8 cellular contexts compared by ENCODE assay signal in genomic region chr17:42675984-42676423, GRCh38. TPM values are rescaled to one million over a fixed set of nuclear protein-coding genes. Genes with fewer than 3 reads are reported as not detected.
DNase-seq lines count a peak whose midpoint lies in the region; ATAC-seq and TF ChIP-seq lines count a peak whose summit lies in the region.

No MANE protein-coding gene starts in this region.

- intact Hi-C loops in activated CD4-positive, alpha-beta memory T cell treated with anti-CD3 and anti-CD28 coated beads for 36 hours (cut with micrococcal nuclease) = loop anchor here (5.0 to 10.0 kb wide), 2 partner anchors 139 to 391 kb away; partner anchors contain the start of genes NAGLU and STAT5A

- no peaks in the 10 kb centered on the region for H3K36me3 Mint-ChIP-seq in activated CD4-positive, alpha-beta memory T cell treated with anti-CD3 and anti-CD28 coated beads for 36 hours

- POLR2A ChIA-PET in activated CD4-positive, alpha-beta memory T cell treated with anti-CD3 and anti-CD28 coated beads for 36 hours (lab: Charles Lee) = interaction anchor here (0.6 to 0.9 kb wide), 2 partner anchors 9 to 482 kb away, joined by 3 to 5 read pairs; no protein-coding TSS in a partner anchor

- peak; percentile 31 to 49 for TF ChIP-seq POLR2A in gastroesophageal sphincter (IDR thresholded peaks at IDR 0.05)

- peaks cover 34% of the 10 kb centered on the region for H3K79me2 ChIP-seq in osteoblast (ENCODE audit: insufficient read depth, low read length)

- peaks cover 24% of the 10 kb centered on the region for H3K36me3 ChIP-seq in BLaER1
- peaks cover 0 to 28% of the 10 kb centered on the region in 2 donors for H3K36me3 ChIP-seq in gastroesophageal sphincter
- peaks cover 26% of the 10 kb centered on the region for H3K36me3 ChIP-seq in osteoblast (ENCODE audit: insufficient read depth, low read length)

- H2AFZ ChIP-seq in osteoblast (ENCODE audit: low read length) = peak overlapping the region; percentile 70

- H3K4me3 ChIP-seq in BLaER1 = peak overlapping the region; percentile 83
- H3K4me3 ChIP-seq in HFF-Myc (replicated peaks; ENCODE audit: low read depth, low read length) = peak overlapping the region; percentile 63
- peak overlapping the region; percentile 77 to 81 for H3K4me3 ChIP-seq in gastroesophageal sphincter
- H3K4me3 ChIP-seq in osteoblast (ENCODE audit: insufficient read depth, low read length) = peak overlapping the region; percentile 96

- H3K27ac Mint-ChIP-seq in activated CD4-positive, alpha-beta memory T cell treated with anti-CD3 and anti-CD28 coated beads for 36 hours = no peak overlapping the region

- H3K27ac ChIP-seq in BLaER1 (peak overlapping the region; percentile 54), gastroesophageal sphincter (peak overlapping the region; percentile 79 to 99 (median 96)), osteoblast (ENCODE audit: low read depth, low read length) (peak overlapping the region; percentile 71)

- H3K9me3 Mint-ChIP-seq in activated CD4-positive, alpha-beta memory T cell treated with anti-CD3 and anti-CD28 coated beads for 36 hours = no peaks in the 10 kb centered on the region

- TF ChIP-seq CTCF in HFF-Myc (IDR thresholded peaks at IDR 0.05; ENCODE audit: low read depth, low read length, missing control alignments) (no peak), gastroesophageal sphincter (IDR thresholded peaks at IDR 0.05) (peak in 1 of 4 experiments; percentile 38), osteoblast (IDR thresholded peaks at IDR 0.05; ENCODE audit: extremely low read depth, low read depth, low read length) (no peak)

- H3K27me3 ChIP-seq in BLaER1 (peaks cover 48% of the 10 kb centered on the region), gastroesophageal sphincter (no peaks in the 10 kb centered on the region), osteoblast (ENCODE audit: insufficient read depth, low read length) (no peaks in the 10 kb centered on the region)

- CTCF ChIA-PET in activated CD4-positive, alpha-beta memory T cell treated with anti-CD3 and anti-CD28 coated beads for 36 hours (lab: Charles Lee) = interaction anchor here (0.8 to 1.0 kb wide), 2 partner anchors 14 to 98 kb away, joined by 3 to 6 read pairs; partner anchors contain the start of gene PSMC3IP

- H3K9me3 ChIP-seq in BLaER1 (no peaks in the 10 kb centered on the region), gastroesophageal sphincter (no peaks in the 10 kb centered on the region), osteoblast (ENCODE audit: low read depth, low read length) (no peaks in the 10 kb centered on the region)

- ATAC-seq in gastroesophageal sphincter = peak; percentile 10
- no peak for ATAC-seq in GM19351 (IDR thresholded peaks at IDR 0.05; ENCODE audit: unreplicated experiment)
- no peak for ATAC-seq in GM18861 (IDR thresholded peaks at IDR 0.05; ENCODE audit: unreplicated experiment)
- no peak for ATAC-seq in HG03565 (IDR thresholded peaks at IDR 0.05; ENCODE audit: unreplicated experiment)

- peaks cover 51% of the 10 kb centered on the region for H3K4me1 Mint-ChIP-seq in activated CD4-positive, alpha-beta memory T cell treated with anti-CD3 and anti-CD28 coated beads for 36 hours (ENCODE audit: low read depth)

- H3K4me1 ChIP-seq in BLaER1 = peaks cover 68% of the 10 kb centered on the region
- H3K4me1 ChIP-seq in gastroesophageal sphincter = peaks cover 3 to 84% (median 42%) of the 10 kb centered on the region in 3 donors
- peaks cover 42% of the 10 kb centered on the region for H3K4me1 ChIP-seq in osteoblast (ENCODE audit: insufficient read depth, low read length)

- DNase-seq in HFF-Myc (ENCODE audit: extremely low read depth, low read depth) = no peak
- no peak for DNase-seq in activated CD4-positive, alpha-beta memory T cell treated with anti-CD3 and anti-CD28 coated beads for 36 hours
- DNase-seq in osteoblast (ENCODE audit: insufficient read length, low spot score, missing footprints) = peak; percentile 98

- WGBS in gastroesophageal sphincter (ENCODE audit: low coverage in 1 of 2), 2 donors = 0% methylated on average over 1 of the region's 41 CpGs; no CpG with 5 or more reads in 1 of the 2 donors

- peak overlapping the region; percentile 91 for H3K4me2 ChIP-seq in BLaER1
- H3K4me2 ChIP-seq in osteoblast (ENCODE audit: insufficient read depth, low read length) = peak overlapping the region; percentile 97

- H3K9ac ChIP-seq in BLaER1 = peak overlapping the region; percentile 74

- no peak for TF ChIP-seq EP300 in gastroesophageal sphincter (IDR thresholded peaks at IDR 0.05)

- H4K20me1 ChIP-seq in BLaER1 = peaks cover 53% of the 10 kb centered on the region
- peaks cover 37% of the 10 kb centered on the region for H4K20me1 ChIP-seq in osteoblast (ENCODE audit: insufficient read depth, low read length)

- peaks cover 41% of the 10 kb centered on the region for H3K27me3 Mint-ChIP-seq in activated CD4-positive, alpha-beta memory T cell treated with anti-CD3 and anti-CD28 coated beads for 36 hours

- H3K4me3 Mint-ChIP-seq in activated CD4-positive, alpha-beta memory T cell treated with anti-CD3 and anti-CD28 coated beads for 36 hours = peak overlapping the region; percentile 76

RNA-seq across cellular contexts. Expression of gene PLEKHH3, which starts 0.8 kb away (rescaled TPM):
- 1 to 10 TPM; 1.1 to 1.2 TPM for total RNA-seq in activated CD4-positive, alpha-beta memory T cell treated with anti-CD3 and anti-CD28 coated beads for 36 hours
- 10 to 100 TPM; 13.7 to 40.8 (median 23.4) TPM for total RNA-seq in gastroesophageal sphincter
- 14.7 and 19.9 TPM in 2 replicates for total RNA-seq in osteoblast

RNA-seq across cellular contexts. Expression of gene CCR10, which starts 5.6 kb away (rescaled TPM):
- under 1 TPM; 0.38 to 0.65 TPM for total RNA-seq in activated CD4-positive, alpha-beta memory T cell treated with anti-CD3 and anti-CD28 coated beads for 36 hours
- total RNA-seq in gastroesophageal sphincter = 1 to 10 TPM; 1.0 to 4.6 (median 1.5) TPM
- total RNA-seq in osteoblast = 0.59 and 2.2 TPM in 2 replicates

RNA-seq across cellular contexts. Expression of gene CNTNAP1, which starts 6.3 kb away (rescaled TPM):
- 1 to 10 TPM; 1.8 to 1.9 TPM for total RNA-seq in activated CD4-positive, alpha-beta memory T cell treated with anti-CD3 and anti-CD28 coated beads for 36 hours
- 10 to 100 TPM in 1 of 4 donors, 1 to 10 TPM in 3; 1.7 to 14.5 (median 9.1) TPM for total RNA-seq in gastroesophageal sphincter
- 18.6 and 19.2 TPM in 2 replicates for total RNA-seq in osteoblast

RNA-seq across cellular contexts. Expression of gene TUBG2, which starts 16.9 kb away (rescaled TPM):
- total RNA-seq in activated CD4-positive, alpha-beta memory T cell treated with anti-CD3 and anti-CD28 coated beads for 36 hours = 10 to 100 TPM in 1 of 2 experiments, 1 to 10 TPM in 1; 9.3 to 10.1 TPM
- total RNA-seq in gastroesophageal sphincter (10 to 100 TPM; 19.7 to 57.3 (median 33.7) TPM), osteoblast (13.8 TPM in 2 replicates)
